Comparison of ENCODE assay signal across 10 cellular contexts in the genomic region with DNA sequence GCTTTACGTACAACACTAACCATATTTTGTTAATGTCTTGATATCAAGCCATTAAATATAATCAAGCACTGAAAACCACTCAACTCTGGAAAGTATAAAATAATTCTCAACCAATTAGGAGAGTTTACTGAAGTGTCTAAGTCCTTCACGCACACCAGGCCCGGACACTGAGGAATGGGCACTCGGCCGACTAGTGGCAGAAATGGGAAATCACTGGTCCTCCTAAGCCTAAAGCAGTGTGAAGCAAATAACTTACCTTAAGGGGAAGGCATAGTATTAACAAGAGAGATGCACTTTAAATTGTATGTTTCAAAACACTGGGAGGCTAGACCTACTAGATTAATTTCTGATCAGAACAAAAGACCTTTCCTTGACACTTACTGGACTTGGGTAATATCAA. TPM values are rescaled to one million over a fixed set of nuclear protein-coding genes. Genes with fewer than 3 reads are reported as not detected.
DNase-seq lines count a peak whose midpoint lies in the region; ATAC-seq, FAIRE-seq and TF ChIP-seq lines count a peak whose summit lies in the region.
"Had no signal": no experiment of that assay in that cellular context is flagged by ENCODE, and none has a peak within 500 bp of the region (broad histone marks: within the 10 kb centered on the region; RNA-seq: fewer than 3 reads in every experiment).

No MANE protein-coding gene starts in this region.

- H3K4me3 ChIP-seq in AG09309 (ENCODE audit: control insufficient read depth, low read depth, low read length), result no peak overlapping the region
- H3K4me3 ChIP-seq in astrocyte (ENCODE audit: insufficient read depth, low read depth, low read length), result no peak overlapping the region
- H3K4me3 ChIP-seq in kidney (ENCODE audit: low read length in 2 of 2), result no peak overlapping the region
- H3K4me3 ChIP-seq in GM23248, result no peak overlapping the region

- ATAC-seq in GM18861 (IDR thresholded peaks at IDR 0.05; ENCODE audit: unreplicated experiment), result peak; percentile 57
- ATAC-seq in HG03442 (IDR thresholded peaks at IDR 0.05; ENCODE audit: unreplicated experiment), result no peak

- no peak overlapping the region for H3K27ac Mint-ChIP-seq in astrocyte (ENCODE audit: unreplicated experiment)

- no peak overlapping the region for H2AFZ ChIP-seq in astrocyte (ENCODE audit: low read depth, low read length)
- no peak overlapping the region for H2AFZ ChIP-seq in GM23248

- H3K9me3 Mint-ChIP-seq in astrocyte (ENCODE audit: unreplicated experiment), result peaks cover 2% of the 10 kb centered on the region

- H3K27ac ChIP-seq in astrocyte (ENCODE audit: low read depth, low read length) (no peak overlapping the region), kidney (ENCODE audit: low read depth in 2 of 2, low read length in 2 of 2) (no peak overlapping the region), GM23248 (no peak overlapping the region)

- H3K4me3 Mint-ChIP-seq in astrocyte (ENCODE audit: unreplicated experiment), result no peak overlapping the region

- 95 to 99% methylated on average over 5 of the region's 5 CpGs for WGBS in GM23248 (ENCODE audit: low coverage in 1 of 2, low lambda C conversion rate in 2 of 2, missing lambda C conversion rate in 2 of 2), 2 experiments

- H3K36me3 ChIP-seq in astrocyte (ENCODE audit: insufficient read depth, low read length) (no peaks in the 10 kb centered on the region), kidney (ENCODE audit: control insufficient read depth in 1 of 2, insufficient read depth in 2 of 2, low read length in 2 of 2) (no peaks in the 10 kb centered on the region), GM23248 (ENCODE audit: low read depth) (peaks cover 7% of the 10 kb centered on the region; the same call in 1 of the 2 replicates)

- no peaks in the 10 kb centered on the region for H3K9me3 ChIP-seq in astrocyte (ENCODE audit: insufficient read depth, low read depth, low read length)
- H3K9me3 ChIP-seq in kidney (ENCODE audit: control insufficient read depth in 1 of 2, low read length in 2 of 2), result no peaks in the 10 kb centered on the region
- H3K9me3 ChIP-seq in GM23248 (ENCODE audit: low read depth), result no peaks in the 10 kb centered on the region

- H3K4me2 ChIP-seq in astrocyte (ENCODE audit: low read length) (no peak overlapping the region), GM23248 (ENCODE audit: unreplicated experiment) (no peak overlapping the region)

- peaks cover 2% of the 10 kb centered on the region for H3K4me1 Mint-ChIP-seq in astrocyte (ENCODE audit: low read depth, unreplicated experiment)

- H3K4me1 ChIP-seq in astrocyte (ENCODE audit: insufficient read depth, low read length), result no peaks in the 10 kb centered on the region
- H3K4me1 ChIP-seq in kidney (ENCODE audit: control insufficient read depth in 1 of 2, insufficient read depth in 1 of 2, low read depth in 1 of 2, low read length in 2 of 2), result peaks cover 0 to 3% of the 10 kb centered on the region in 2 donors
- no peaks in the 10 kb centered on the region for H3K4me1 ChIP-seq in GM23248 (ENCODE audit: insufficient read depth)

- DNase-seq in AG09309 (ENCODE audit: low read depth) (no peak), astrocyte (ENCODE audit: low read depth) (no peak), kidney (no peak), GM23248 (no peak), SW480 (ENCODE audit: low spot score) (no peak), GDM1 (lab: John Stamatoyannopoulos, UW) (no peak)
- DNase-seq: hippocampal formation; stimulated activated CD4-positive, alpha-beta T cell treated with anti-CD3 and anti-CD28 coated beads, Interleukin-2, amount 100 ng/mL, for 24 hours had no signal

- TF ChIP-seq CTCF in AG09309 (IDR thresholded peaks at IDR 0.05; ENCODE audit: control insufficient read depth, insufficient read depth, low read depth, low read length, missing control alignments) (peak; percentile 44), astrocyte (IDR thresholded peaks at IDR 0.05; ENCODE audit: insufficient read depth, low read depth, low read length) (peak; percentile 15), kidney (IDR thresholded peaks at IDR 0.05; ENCODE audit: borderline replicate concordance, extremely low read depth, insufficient read depth) (peak; percentile 28)

- FAIRE-seq in astrocyte (lab: Jason Lieb, UNC) (peak; percentile 54), kidney (lab: Jason Lieb, UNC) (no peak)

- H3K27me3 Mint-ChIP-seq in astrocyte (ENCODE audit: low read depth, unreplicated experiment), result no peaks in the 10 kb centered on the region

- H3K79me2 ChIP-seq in astrocyte (ENCODE audit: insufficient read depth, low read length), result peaks cover 33% of the 10 kb centered on the region
- H3K79me2 ChIP-seq in GM23248 (ENCODE audit: insufficient read depth), result peaks cover 94% of the 10 kb centered on the region

- H4K20me1 ChIP-seq in astrocyte (ENCODE audit: insufficient read depth, low read length) (peaks cover 6% of the 10 kb centered on the region), GM23248 (ENCODE audit: insufficient read depth) (0 out of 2 replicates have a peak, but pooled peaks cover 8% of the 10 kb centered on the region)

- H3K9me2 ChIP-seq in GM23248 (ENCODE audit: insufficient read depth), result no peaks in the 10 kb centered on the region

- in situ Hi-C loops in GM23248 (cut with MboI), result loop anchor here (10.0 kb wide), 1 partner anchor 64 kb away; no protein-coding TSS in a partner anchor

- H3K36me3 Mint-ChIP-seq in astrocyte (ENCODE audit: low read depth, unreplicated experiment), result peaks cover 10% of the 10 kb centered on the region

- intact Hi-C loops in kidney (cut with DNase I), result no loop called here

- peaks cover 10% of the 10 kb centered on the region for H3F3A ChIP-seq in GM23248 (ENCODE audit: insufficient read depth)

- no peak overlapping the region for H3K9ac ChIP-seq in astrocyte (ENCODE audit: low read length)
- no peak overlapping the region for H3K9ac ChIP-seq in kidney (ENCODE audit: low read length in 2 of 2)
- no peak overlapping the region for H3K9ac ChIP-seq in GM23248

- H3K27me3 ChIP-seq in astrocyte (ENCODE audit: insufficient read depth, low read length), result no peaks in the 10 kb centered on the region
- H3K27me3 ChIP-seq in GM23248 (replicated peaks; ENCODE audit: insufficient read depth), result no peaks in the 10 kb centered on the region

RNA-seq across cellular contexts. Expression of a gene that starts 45.7 kb away (rescaled TPM):
- total RNA-seq in astrocyte, result 18.0 and 21.9 TPM in 2 replicates
- total RNA-seq in kidney, result 13.7 TPM
- 18.0 TPM for polyA plus RNA-seq in kidney (ENCODE audit: insufficient read depth, low read depth, low replicate concordance)
- 13.5 and 14.2 TPM in 2 replicates for total RNA-seq in GM23248 (2014; rRNA removed; shearing (Covaris generic))
- polyA plus RNA-seq in GM23248 (2016; fragmentation: Nextera tagmentation; extraction: Ambion mirVana), result 24.5 and 24.9 TPM in 2 replicates

RNA-seq across cellular contexts. Expression of a gene that starts 45.9 kb away (rescaled TPM):
- 45.8 and 48.5 TPM in 2 replicates for total RNA-seq in astrocyte
- total RNA-seq in kidney, result 32.4 TPM
- polyA plus RNA-seq in kidney (ENCODE audit: insufficient read depth, low read depth, low replicate concordance), result 16.5 TPM
- total RNA-seq in GM23248 (2014; rRNA removed; shearing (Covaris generic)), result 15.2 and 18.5 TPM in 2 replicates
- polyA plus RNA-seq in GM23248 (2016; fragmentation: Nextera tagmentation; extraction: Ambion mirVana), result 39.4 and 41.8 TPM in 2 replicates
